ENCODE assay signal across 11 cellular contexts in the genomic region with DNA sequence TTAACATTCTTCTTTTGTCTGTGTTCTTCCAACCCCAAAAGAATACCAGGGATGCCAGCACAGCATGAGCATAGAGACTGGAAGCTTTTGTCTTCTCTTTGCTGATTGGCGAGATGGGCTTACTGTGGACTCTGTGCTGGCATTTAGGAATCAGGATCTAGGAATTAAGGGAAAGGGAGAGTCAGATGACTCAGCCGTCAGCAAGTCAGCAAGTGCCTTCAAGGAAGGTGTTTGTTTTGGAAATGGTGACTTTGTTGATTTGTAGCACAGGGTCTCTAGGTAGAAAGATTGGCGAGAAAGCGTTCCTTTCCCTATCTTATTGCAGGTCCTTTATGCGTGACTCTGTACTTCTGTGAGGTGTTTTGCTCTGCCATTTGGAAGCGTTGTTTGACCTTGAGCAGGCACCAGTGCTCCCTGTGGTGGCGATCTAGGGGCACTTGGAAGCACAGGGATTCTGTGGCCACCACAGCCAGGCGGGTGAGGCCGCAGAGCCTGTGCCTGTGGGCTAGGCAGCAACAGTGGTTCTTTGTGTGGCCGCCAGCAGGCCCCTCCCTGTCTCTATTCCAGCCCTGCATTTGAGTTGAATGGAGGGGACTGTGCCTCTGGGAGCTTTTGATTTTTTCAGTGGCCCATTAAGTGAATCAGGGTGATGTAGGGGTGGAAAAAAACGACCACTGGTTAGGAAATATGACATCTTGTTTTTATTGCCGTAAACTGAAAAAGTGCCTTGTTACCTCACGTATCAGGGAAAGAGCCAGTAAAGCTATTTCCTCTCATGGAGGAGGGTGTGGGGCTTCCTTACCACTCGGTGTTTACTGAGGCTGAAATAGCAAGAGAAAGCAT. TPM values are rescaled to one million over a fixed set of nuclear protein-coding genes. Genes with fewer than 3 reads are reported as not detected.
DNase-seq lines count a peak whose midpoint lies in the region; ATAC-seq and TF ChIP-seq lines count a peak whose summit lies in the region.
"Had no signal": no experiment of that assay in that cellular context is flagged by ENCODE, and none has a peak within 500 bp of the region (broad histone marks: within the 10 kb centered on the region; RNA-seq: fewer than 3 reads in every experiment).

No MANE protein-coding gene starts in this region.

- H3K4me1 ChIP-seq in SK-N-SH (ENCODE audit: control insufficient read depth in 1 of 2, insufficient read depth in 2 of 2, low read depth in 1 of 2, low read length in 1 of 2): peaks cover 0 to 31% of the 10 kb centered on the region in 2 experiments; a peak in 2 of 4 replicates
- peaks cover 0 to 6% (median 2%) of the 10 kb centered on the region in 4 donors for H3K4me1 ChIP-seq in transverse colon

- H4K20me1 ChIP-seq in SK-N-SH (ENCODE audit: insufficient read depth): no peaks in the 10 kb centered on the region

- TF ChIP-seq CTCF in SK-N-SH (IDR thresholded peaks at IDR 0.05) (no peak), transverse colon (IDR thresholded peaks at IDR 0.05) (no peak), GM20000 (IDR thresholded peaks at IDR 0.05; ENCODE audit: extremely low read depth, missing control alignments) (no peak)

- no peak for TF ChIP-seq RAD21 in SK-N-SH (IDR thresholded peaks at IDR 0.05; ENCODE audit: low read length)

- H3K27ac ChIP-seq in SK-N-SH (ENCODE audit: low read depth in 2 of 2, low read length in 1 of 2) (peak overlapping the region in 1 of 2 experiments; percentile 79; a peak in 2 of 4 replicates), transverse colon (peak overlapping the region; percentile 40 to 66 (median 51))
- H3K27ac ChIP-seq: 22Rv1 had no signal

- H3K79me2 ChIP-seq in SK-N-SH (ENCODE audit: insufficient read depth): no peaks in the 10 kb centered on the region

- no peak overlapping the region for H3K9ac ChIP-seq in SK-N-SH

- H2AFZ ChIP-seq in SK-N-SH (ENCODE audit: low read depth): no peak overlapping the region

- H3K27me3 ChIP-seq in SK-N-SH (ENCODE audit: insufficient read depth) (no peaks in the 10 kb centered on the region), transverse colon (no peaks in the 10 kb centered on the region)

- ATAC-seq in SK-N-SH treated with all-trans-retinoic acid at 6 μM for 48 hours (no peak; the same call in 2 of the 3 replicates), GM21737 (IDR thresholded peaks at IDR 0.05; ENCODE audit: unreplicated experiment) (no peak)

- H3F3A ChIP-seq in SK-N-SH (replicated peaks; ENCODE audit: insufficient read depth): no peaks in the 10 kb centered on the region

- WGBS in SK-N-SH (ENCODE audit: low lambda C conversion rate): 85% methylated on average over 10 of the region's 14 CpGs
- 58 to 63% methylated on average over 6 to 14 of the region's 14 CpGs for WGBS in transverse colon (ENCODE audit: low coverage in 1 of 2), 2 donors

- no peaks in the 10 kb centered on the region for H3K9me3 ChIP-seq in SK-N-SH
- H3K9me3 ChIP-seq in transverse colon: no peaks in the 10 kb centered on the region

- H3K4me2 ChIP-seq in SK-N-SH: no peak overlapping the region

- DNase-seq in SK-N-SH (no peak), epidermal melanocyte (ENCODE audit: insufficient read length, low spot score) (peak; percentile 60), lung microvascular endothelial cell (ENCODE audit: low read depth in 2 of 2) (peak; percentile 34 to 64), transverse colon (peak; percentile 43), GM20000 (ENCODE audit: low spot score) (no peak), HuH-7 (ENCODE audit: low spot score) (no peak)
- DNase-seq: activated naive CD8-positive, alpha-beta T cell treated with anti-CD3 and anti-CD28 coated beads for 36 hours; SHP77 treated with DMSO at 0.1 percent for 48 hours had no signal

- POLR2A ChIA-PET in SK-N-SH (lab: Yijun Ruan, JAX): interaction anchor here (1.8 kb wide), 1 partner anchor 19 kb away, joined by 4 read pairs; a partner anchor contains a TSS

- intact Hi-C loops in transverse colon (cut with DNase I; ENCODE audit: low total_unique reads): no loop called here

- TF ChIP-seq POLR2A in transverse colon (IDR thresholded peaks at IDR 0.05): no peak

- H3K4me3 ChIP-seq in SK-N-SH (ENCODE audit: low read depth in 2 of 2, low read length in 1 of 2) (no peak overlapping the region), transverse colon (no peak overlapping the region)

- TF ChIP-seq EP300 in SK-N-SH (IDR thresholded peaks at IDR 0.05; ENCODE audit: borderline replicate concordance in 1 of 2, low read depth in 1 of 2, low read length in 1 of 2) (no peak), transverse colon (IDR thresholded peaks at IDR 0.05; ENCODE audit: low read depth) (no peak)

- in situ Hi-C loops in transverse colon (cut with MboI; ENCODE audit: low pct_ligation_motif_present in 1 of 4, low pct_unique_long_range_greater_than_20kb in 1 of 4, low sequenced_read_pairs in 3 of 4): no loop called here

- H3K36me3 ChIP-seq in SK-N-SH (replicated peaks in 1 of 2; ENCODE audit: control insufficient read depth in 1 of 2, insufficient read depth in 2 of 2, low read length in 1 of 2) (peaks cover 34 to 65% of the 10 kb centered on the region in 2 experiments), transverse colon (peaks cover 0 to 31% (median 9%) of the 10 kb centered on the region in 4 donors)

- CTCF ChIA-PET in SK-N-SH (lab: Yijun Ruan, JAX): interaction anchor here (1.3 to 4.0 kb wide), 3 partner anchors 9 to 206 kb away, joined by 3 to 21 read pairs (median 9); no protein-coding TSS in a partner anchor

- H3K9me2 ChIP-seq in SK-N-SH: no peaks in the 10 kb centered on the region

TF ChIP-seq in SK-N-SH, 30 proteins besides CTCF, POLR2A, EP300 and RAD21:
- TF ChIP-seq EZH2phosphoT487 (IDR thresholded peaks at IDR 0.05; ENCODE audit: borderline replicate concordance, low read depth) (no peak), FOSL2 (IDR thresholded peaks at IDR 0.05; ENCODE audit: borderline replicate concordance, low read depth) (peak; percentile 11; the same call in 1 of the 2 replicates)

TF ChIP-seq in SK-N-SH treated with all-trans-retinoic acid at 6 μM for 48 hours, 23 proteins besides CTCF, POLR2A, EP300 and RAD21:
- no peak for TF ChIP-seq PPARA (CRISPR knock-in tag; IDR thresholded peaks at IDR 0.05; ENCODE audit: borderline replicate concordance)
- no peak for TF ChIP-seq ZNF565 (CRISPR knock-in tag; conservative IDR thresholded peaks at IDR 0.05; ENCODE audit: low read depth)
- TF ChIP-seq TOX (CRISPR knock-in tag; IDR thresholded peaks at IDR 0.05; ENCODE audit: borderline replicate concordance): no peak
- TF ChIP-seq ZC3H10 (CRISPR knock-in tag; IDR thresholded peaks at IDR 0.05): no peak
- no peak for TF ChIP-seq ZNF8 (CRISPR knock-in tag; IDR thresholded peaks at IDR 0.05)
- no peak for TF ChIP-seq ZNF70 (CRISPR knock-in tag; IDR thresholded peaks at IDR 0.05)
- TF ChIP-seq, protein P1, sequence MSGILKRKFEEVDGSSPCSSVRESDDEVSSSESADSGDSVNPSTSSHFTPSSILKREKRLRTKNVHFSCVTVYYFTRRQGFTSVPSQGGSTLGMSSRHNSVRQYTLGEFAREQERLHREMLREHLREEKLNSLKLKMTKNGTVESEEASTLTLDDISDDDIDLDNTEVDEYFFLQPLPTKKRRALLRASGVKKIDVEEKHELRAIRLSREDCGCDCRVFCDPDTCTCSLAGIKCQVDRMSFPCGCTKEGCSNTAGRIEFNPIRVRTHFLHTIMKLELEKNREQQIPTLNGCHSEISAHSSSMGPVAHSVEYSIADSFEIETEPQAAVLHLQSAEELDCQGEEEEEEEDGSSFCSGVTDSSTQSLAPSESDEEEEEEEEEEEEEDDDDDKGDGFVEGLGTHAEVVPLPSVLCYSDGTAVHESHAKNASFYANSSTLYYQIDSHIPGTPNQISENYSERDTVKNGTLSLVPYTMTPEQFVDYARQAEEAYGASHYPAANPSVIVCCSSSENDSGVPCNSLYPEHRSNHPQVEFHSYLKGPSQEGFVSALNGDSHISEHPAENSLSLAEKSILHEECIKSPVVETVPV (CRISPR knock-in tag; IDR thresholded peaks at IDR 0.05): no peak
- TF ChIP-seq, protein P2, sequence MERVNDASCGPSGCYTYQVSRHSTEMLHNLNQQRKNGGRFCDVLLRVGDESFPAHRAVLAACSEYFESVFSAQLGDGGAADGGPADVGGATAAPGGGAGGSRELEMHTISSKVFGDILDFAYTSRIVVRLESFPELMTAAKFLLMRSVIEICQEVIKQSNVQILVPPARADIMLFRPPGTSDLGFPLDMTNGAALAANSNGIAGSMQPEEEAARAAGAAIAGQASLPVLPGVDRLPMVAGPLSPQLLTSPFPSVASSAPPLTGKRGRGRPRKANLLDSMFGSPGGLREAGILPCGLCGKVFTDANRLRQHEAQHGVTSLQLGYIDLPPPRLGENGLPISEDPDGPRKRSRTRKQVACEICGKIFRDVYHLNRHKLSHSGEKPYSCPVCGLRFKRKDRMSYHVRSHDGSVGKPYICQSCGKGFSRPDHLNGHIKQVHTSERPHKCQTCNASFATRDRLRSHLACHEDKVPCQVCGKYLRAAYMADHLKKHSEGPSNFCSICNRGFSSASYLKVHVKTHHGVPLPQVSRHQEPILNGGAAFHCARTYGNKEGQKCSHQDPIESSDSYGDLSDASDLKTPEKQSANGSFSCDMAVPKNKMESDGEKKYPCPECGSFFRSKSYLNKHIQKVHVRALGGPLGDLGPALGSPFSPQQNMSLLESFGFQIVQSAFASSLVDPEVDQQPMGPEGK (CRISPR knock-in tag; IDR thresholded peaks at IDR 0.05; ENCODE audit: borderline replicate concordance): no peak
- no peak for TF ChIP-seq ISL1 (CRISPR knock-in tag; IDR thresholded peaks at IDR 0.05)
TF ChIP-seq in SK-N-SH treated with all-trans-retinoic acid at 6 μM for 48 hours: peak in this region for 0.

RNA-seq across cellular contexts. Expression of a gene that starts 19.0 kb away (rescaled TPM):
- 5.7 and 9.7 TPM in 2 replicates for polyA plus RNA-seq in SK-N-SH (2012; rRNA removed)
- 5.7 TPM in 2 replicates for polyA plus RNA-seq in SK-N-SH (2012; cell fraction: cytosol; rRNA removed)
- 16.7 and 24.3 TPM in 2 replicates for polyA plus RNA-seq in SK-N-SH (2012; cell fraction: nucleus; rRNA removed)
- 4.8 and 9.5 TPM in 2 replicates for total RNA-seq in lung microvascular endothelial cell
- 10 to 100 TPM in 3 of 4 donors, 1 to 10 TPM in 1; 8.6 to 34.8 (median 16.9) TPM for total RNA-seq in transverse colon

Comparison
In these comparisons a context has a peak if more than half of its experiments do, and no peak if none do; other contexts are left out.
1. DNase-seq: peak in epidermal melanocyte (single experiment), lung microvascular endothelial cell (2 of 2) and transverse colon (single experiment); none in SK-N-SH (single experiment), GM20000 (single experiment) and HuH-7 (single experiment).